ENCODE assay signal across 13 cellular contexts in genomic region chr3:123991730-123992588, GRCh38. TPM values are rescaled to one million over a fixed set of nuclear protein-coding genes. Genes with fewer than 3 reads are reported as not detected.
DNase-seq lines count a peak whose midpoint lies in the region; ATAC-seq, FAIRE-seq and TF ChIP-seq lines count a peak whose summit lies in the region.
"Not testable (repeated sequence)": the region's sequence is repeated elsewhere in the genome, so short reads cannot be mapped to it uniquely, and the experiment has no call there.
"Had no signal": no experiment of that assay in that cellular context is flagged by ENCODE, and none has a peak within 500 bp of the region (broad histone marks: within the 10 kb centered on the region; RNA-seq: fewer than 3 reads in every experiment).

TSS of gene ROPN1 (minus strand) at chr3:123992124. CDS start at chr3:123980481, 11,643 bp downstream.

- not testable (repeated sequence) for TF ChIP-seq CTCF in D721Med (IDR thresholded peaks at IDR 0.05; ENCODE audit: insufficient read depth, missing control alignments); epithelial cell of proximal tubule (conservative IDR thresholded peaks at IDR 0.05; ENCODE audit: low read depth, low read length); left lung (IDR thresholded peaks at IDR 0.05); omental fat pad (IDR thresholded peaks at IDR 0.05); upper lobe of left lung (IDR thresholded peaks at IDR 0.05)

- intact Hi-C loops in left lung (cut with DNase I) = not testable (repeated sequence)

- TF ChIP-seq EP300 in upper lobe of left lung (IDR thresholded peaks at IDR 0.05) = not testable (repeated sequence)

- H3K4me3 ChIP-seq in epithelial cell of proximal tubule (ENCODE audit: low read depth, low read length) = peak within 1 kb of the TSS; percentile 23
- H3K4me3 ChIP-seq in left lung, upper lobe of left lung: not testable (repeated sequence)

- ATAC-seq in activated CD4-positive, CD25-positive, alpha-beta regulatory T cell treated with anti-CD3 and anti-CD28 coated beads, Interleukin-2, amount 50 U/mL, for 24 hours = peak; percentile 90 to 93
- ATAC-seq in left lung (peak; percentile 97), omental fat pad (ENCODE audit: low FRiP score) (peak; percentile 90), upper lobe of left lung (ENCODE audit: low FRiP score in 2 of 2) (peak; percentile 81 to 85)

- FAIRE-seq in D721Med (lab: Jason Lieb, UNC) (peak; percentile 85), HTR-8/SVneo (lab: Jason Lieb, UNC) (peak; percentile 97)

- DNase-seq in D721Med (ENCODE audit: insufficient read length, low spot score); HTR-8/SVneo (ENCODE audit: insufficient read length, low spot score); activated naive CD8-positive, alpha-beta T cell treated with anti-CD3 and anti-CD28 coated beads for 36 hours; epithelial cell of proximal tubule (ENCODE audit: low read depth); left lung; omental fat pad (ENCODE audit: low spot score); upper lobe of left lung: not testable (repeated sequence)

- H3K27ac Mint-ChIP-seq in activated naive CD8-positive, alpha-beta T cell treated with anti-CD3 and anti-CD28 coated beads for 36 hours = not testable (repeated sequence)

- peaks cover 0 to 37% of the 10 kb centered on the region in 2 donors for H3K27me3 ChIP-seq in left lung
- not testable (repeated sequence) for H3K27me3 ChIP-seq in upper lobe of left lung

- H3K9me3 Mint-ChIP-seq in activated naive CD8-positive, alpha-beta T cell treated with anti-CD3 and anti-CD28 coated beads for 36 hours = not testable (repeated sequence)

- H3K27me3 Mint-ChIP-seq in activated naive CD8-positive, alpha-beta T cell treated with anti-CD3 and anti-CD28 coated beads for 36 hours = peaks cover 40% of the 10 kb centered on the region

- TF ChIP-seq POLR2A in upper lobe of left lung (IDR thresholded peaks at IDR 0.05) = not testable (repeated sequence)

- H3K27ac ChIP-seq in left lung, upper lobe of left lung: not testable (repeated sequence)

- not testable (repeated sequence) for H3K36me3 ChIP-seq in left lung, upper lobe of left lung

- H3K4me3 Mint-ChIP-seq in activated naive CD8-positive, alpha-beta T cell treated with anti-CD3 and anti-CD28 coated beads for 36 hours = peak within 1 kb of the TSS; percentile 26

- WGBS in upper lobe of left lung, 2 donors = 0% methylated on average over 3 of the region's 49 CpGs; no CpG with 5 or more reads in 1 of the 2 donors

- H3K36me3 Mint-ChIP-seq in activated naive CD8-positive, alpha-beta T cell treated with anti-CD3 and anti-CD28 coated beads for 36 hours = not testable (repeated sequence)

- not testable (repeated sequence) for H3K4me1 Mint-ChIP-seq in activated naive CD8-positive, alpha-beta T cell treated with anti-CD3 and anti-CD28 coated beads for 36 hours

- H3K4me1 ChIP-seq in left lung, upper lobe of left lung: not testable (repeated sequence)

- H3K9me3 ChIP-seq in left lung, upper lobe of left lung: not testable (repeated sequence)

RNA-seq across cellular contexts. Expression of gene ROPN1, which starts in this region (rescaled TPM):
- not detected for total RNA-seq in activated naive CD8-positive, alpha-beta T cell treated with anti-CD3 and anti-CD28 coated beads for 36 hours
- total RNA-seq in epithelial cell of proximal tubule = not detected in 2 replicates
- total RNA-seq in left lung = not detected
- total RNA-seq in omental fat pad = not detected
- total RNA-seq in upper lobe of left lung = not detected
- total RNA-seq: G401, glomerular endothelial cell, posterior vena cava, SJCRH30, vagina had no signal

Comparison
In these comparisons a context has a peak if more than half of its experiments do, and no peak if none do; other contexts are left out.
1. Peak in ATAC-seq in left lung; RNA of the gene not detected or under 1 TPM.
2. Peak in ATAC-seq in omental fat pad; RNA of the gene not detected or under 1 TPM.
3. Peak in ATAC-seq in upper lobe of left lung; RNA of the gene not detected or under 1 TPM.